9 cellular contexts compared by ENCODE assay signal in the genomic region with DNA sequence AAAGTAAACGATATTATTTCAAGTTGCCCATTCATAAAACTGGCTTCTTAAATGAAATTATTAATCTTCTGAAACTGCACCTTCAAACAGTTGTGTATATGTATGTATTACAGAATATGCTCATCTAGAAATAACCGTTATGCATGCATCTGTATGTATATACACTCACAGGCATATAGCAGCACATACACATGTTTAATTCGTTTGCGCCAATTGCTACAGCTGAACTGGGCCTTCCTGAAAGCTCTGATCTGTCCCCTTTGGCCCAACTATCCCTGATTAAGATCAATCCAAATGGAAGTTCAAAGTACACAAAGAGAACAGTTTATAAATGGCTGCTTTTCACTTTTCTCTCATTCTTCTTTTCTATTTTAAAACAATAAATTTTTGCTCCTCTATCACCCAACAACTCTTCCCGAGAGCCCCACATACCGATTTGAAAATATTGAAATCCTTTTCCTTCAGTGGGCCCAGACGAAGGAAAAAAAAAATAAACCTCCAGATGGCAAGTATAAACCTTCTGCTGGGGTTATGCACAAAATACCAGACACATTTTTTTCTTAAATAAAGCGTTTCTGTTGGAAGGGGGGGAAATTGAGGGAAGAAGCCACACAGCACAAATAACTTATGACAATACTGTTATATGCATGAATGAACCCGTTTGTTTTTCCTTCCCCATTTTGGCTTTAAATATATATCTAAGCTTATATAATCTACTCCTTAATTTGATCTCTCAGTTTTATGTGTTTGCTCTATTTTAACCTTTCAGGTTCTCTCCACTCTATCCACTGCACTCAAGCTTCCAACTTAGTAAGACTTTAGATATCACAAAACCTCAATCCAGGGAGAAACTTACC.
A peak's percentile ranks its signal among the peaks of the same experiment; 100 is the strongest.
DNase-seq lines count a peak whose midpoint lies in the region; ATAC-seq and TF ChIP-seq lines count a peak whose summit lies in the region.
"Had no signal": no experiment of that assay in that cellular context is flagged by ENCODE, and none has a peak within 500 bp of the region (broad histone marks: within the 10 kb centered on the region; RNA-seq: fewer than 3 reads in every experiment).

No MANE protein-coding gene starts in this region.

- intact Hi-C loops in MCF 10A (cut with micrococcal nuclease) (loop anchor here (10.0 kb wide), 1 partner anchor 86 kb away; no protein-coding TSS in a partner anchor), natural killer cell (cut with micrococcal nuclease) (no loop called here)

- H3K27me3 ChIP-seq in AG04450 (ENCODE audit: control insufficient read depth, insufficient read depth, low read length) = no peaks in the 10 kb centered on the region
- no peaks in the 10 kb centered on the region for H3K27me3 ChIP-seq in KMS-11 (ENCODE audit: insufficient read depth, low read depth)

- peaks cover 33% of the 10 kb centered on the region for H3K4me1 ChIP-seq in KMS-11 (ENCODE audit: low read depth, poor library complexity, severe bottlenecking)

- no peaks in the 10 kb centered on the region for H3K36me3 ChIP-seq in KMS-11 (ENCODE audit: insufficient read depth)

- no peaks in the 10 kb centered on the region for H3K9me3 ChIP-seq in AG04450 (ENCODE audit: control insufficient read depth, insufficient read depth, low read length)

- no TSS peak for BruUV-seq in MCF 10A (replicated peaks; lab: Mats Ljungman, UMichigan)

- H3K36me3 Mint-ChIP-seq in MCF 10A (ENCODE audit: insufficient read depth, unreplicated experiment) (no peaks in the 10 kb centered on the region), natural killer cell (no peaks in the 10 kb centered on the region)

- TF ChIP-seq CTCF in AG04450 (IDR thresholded peaks at IDR 0.05; ENCODE audit: low read depth, low read length) (no peak), KMS-11 (conservative IDR thresholded peaks at IDR 0.05; ENCODE audit: low read depth, low read length) (no peak), MCF 10A (IDR thresholded peaks at IDR 0.05; ENCODE audit: unreplicated experiment) (no peak), natural killer cell (IDR thresholded peaks at IDR 0.05) (no peak)

- no peak overlapping the region for H2AFZ ChIP-seq in KMS-11 (ENCODE audit: low read depth)

- ATAC-seq in natural killer cell (no peak), HG02938 (IDR thresholded peaks at IDR 0.05; ENCODE audit: unreplicated experiment) (no peak)

- peaks cover 97% of the 10 kb centered on the region for H3K79me2 ChIP-seq in KMS-11 (ENCODE audit: insufficient read depth, low read depth)

- DNase-seq in AG04450 (ENCODE audit: low read depth, low spot score) (no peak), MCF 10A (ENCODE audit: unreplicated experiment) (no peak), natural killer cell (no peak), NOMO-1 (lab: John Stamatoyannopoulos, UW; ENCODE audit: unreplicated experiment in 2 of 2) (no peak), foreskin melanocyte (no peak), GOT3 (lab: John Stamatoyannopoulos, UW) (no peak)
- DNase-seq: central memory CD4-positive, alpha-beta T cell had no signal

- CTCF ChIA-PET in AG04450 (lab: Charles Lee) (interaction anchor here (2.4 kb wide), 1 partner anchor 86 kb away, joined by 15 read pairs; no protein-coding TSS in a partner anchor), MCF 10A (lab: Yijun Ruan, JAX) (interaction anchor here (1.8 to 2.8 kb wide), 2 partner anchors 86 to 95 kb away, joined by 5 to 13 read pairs; no protein-coding TSS in a partner anchor)

- H3K27ac ChIP-seq in AG04450 (ENCODE audit: low read depth, low read length) (peak overlapping the region; percentile 43), KMS-11 (peak overlapping the region; percentile 91)

- no peaks in the 10 kb centered on the region for H4K20me1 ChIP-seq in KMS-11 (ENCODE audit: insufficient read depth)

- peaks cover 5% of the 10 kb centered on the region for H3K4me1 Mint-ChIP-seq in MCF 10A (ENCODE audit: insufficient read depth, unreplicated experiment)
- H3K4me1 Mint-ChIP-seq in natural killer cell = peaks cover 20 to 27% of the 10 kb centered on the region in 2 donors

- no peaks in the 10 kb centered on the region for H3K27me3 Mint-ChIP-seq in MCF 10A (ENCODE audit: insufficient read depth, unreplicated experiment)
- H3K27me3 Mint-ChIP-seq in natural killer cell (ENCODE audit: low read depth in 2 of 2) = peaks cover 1 to 9% of the 10 kb centered on the region in 2 donors

- peak overlapping the region; percentile 100 for H3K4me2 ChIP-seq in KMS-11

- H3K4me3 ChIP-seq in AG04450 (ENCODE audit: low read depth, low read length) = peak overlapping the region; percentile 68
- H3K4me3 ChIP-seq in KMS-11 (IDR thresholded peaks at IDR 0.05; ENCODE audit: insufficient read depth, low read depth, low read length) = no peak overlapping the region

- no peak overlapping the region for H3K27ac Mint-ChIP-seq in MCF 10A (ENCODE audit: low read depth, unreplicated experiment)
- H3K27ac Mint-ChIP-seq in natural killer cell = peak overlapping the region; percentile 2 to 66

- peak overlapping the region; percentile 91 for H3K9ac ChIP-seq in KMS-11

- POLR2A ChIA-PET in AG04450 (lab: Yijun Ruan, JAX) (interaction anchor here (0.6 kb wide), 1 partner anchor 513 kb away, joined by 4 read pairs; no protein-coding TSS in a partner anchor), MCF 10A (lab: Yijun Ruan, JAX) (no interaction called here)

- H3K9me3 Mint-ChIP-seq in MCF 10A (ENCODE audit: unreplicated experiment) = no peaks in the 10 kb centered on the region
- no peaks in the 10 kb centered on the region for H3K9me3 Mint-ChIP-seq in natural killer cell

- H3K4me3 Mint-ChIP-seq in MCF 10A (ENCODE audit: unreplicated experiment) (peak overlapping the region; percentile 83), natural killer cell (peak overlapping the region; percentile 96)
